In the genomic region with DNA sequence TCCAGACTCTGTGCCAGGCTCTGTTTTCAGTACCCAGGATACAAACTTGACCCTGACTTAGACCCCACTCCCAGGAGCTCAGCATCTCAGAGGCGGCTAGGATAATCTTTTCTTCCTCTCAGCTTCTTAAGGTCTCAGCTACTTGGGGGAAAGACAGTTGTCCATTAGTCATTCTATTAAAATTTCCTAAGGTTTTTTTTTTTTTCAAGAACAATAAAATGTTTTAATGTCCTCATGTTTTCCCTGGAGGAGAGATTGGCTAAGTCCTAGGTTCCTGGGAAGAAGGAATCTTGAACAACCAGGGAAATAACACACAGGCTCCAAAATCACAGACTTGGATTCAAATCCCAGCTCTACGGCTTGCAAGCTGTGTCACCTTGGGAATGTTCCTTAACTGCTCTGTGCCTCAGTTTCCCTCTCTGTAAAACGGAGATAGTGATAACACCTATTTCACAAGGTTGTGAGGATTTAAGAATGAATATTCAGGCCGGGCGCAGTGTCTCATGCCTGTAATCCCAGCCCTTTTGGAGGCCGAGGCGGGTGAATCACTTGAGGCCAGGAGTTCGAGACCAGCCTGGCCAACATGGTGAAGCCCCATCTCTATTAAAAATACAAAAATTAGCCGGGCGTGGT, we compare ENCODE assay signal across 18 cellular contexts. TPM values are rescaled to one million over a fixed set of nuclear protein-coding genes. Genes with fewer than 3 reads are reported as not detected.
DNase-seq lines count a peak whose midpoint lies in the region; ATAC-seq and TF ChIP-seq lines count a peak whose summit lies in the region.
"Had no signal": no experiment of that assay in that cellular context is flagged by ENCODE, and none has a peak within 500 bp of the region (broad histone marks: within the 10 kb centered on the region; RNA-seq: fewer than 3 reads in every experiment).

No MANE protein-coding gene starts in this region.

- TF ChIP-seq EP300 in SK-N-SH (IDR thresholded peaks at IDR 0.05; ENCODE audit: borderline replicate concordance in 1 of 2, low read depth in 1 of 2, low read length in 1 of 2), result no peak

- H3F3A ChIP-seq in SK-N-SH (replicated peaks; ENCODE audit: insufficient read depth), result peaks cover 3% of the 10 kb centered on the region

- H3K79me2 ChIP-seq in OCI-LY3 (ENCODE audit: low read length), result no peaks in the 10 kb centered on the region
- no peaks in the 10 kb centered on the region for H3K79me2 ChIP-seq in SK-N-SH (ENCODE audit: insufficient read depth)

- H3K27me3 Mint-ChIP-seq in effector memory CD8-positive, alpha-beta T cell, result peaks cover 44 to 67% of the 10 kb centered on the region in 2 donors

- no peak for ATAC-seq in sciatic nerve
- ATAC-seq in effector memory CD8-positive, alpha-beta T cell (replicated peaks), result no peak
- ATAC-seq in HG02678 (IDR thresholded peaks at IDR 0.05; ENCODE audit: unreplicated experiment), result no peak

- H3K36me3 ChIP-seq in OCI-LY3 (replicated peaks; ENCODE audit: low read depth, low read length) (no peaks in the 10 kb centered on the region), tibial artery (peaks cover 0 to 7% (median 0%) of the 10 kb centered on the region in 3 donors), SK-N-SH (replicated peaks in 1 of 2; ENCODE audit: control insufficient read depth in 1 of 2, insufficient read depth in 2 of 2, low read length in 1 of 2) (no peaks in the 10 kb centered on the region)

- H3K9me3 Mint-ChIP-seq in effector memory CD8-positive, alpha-beta T cell, result no peaks in the 10 kb centered on the region
- H3K9me3 Mint-ChIP-seq: activated CD4-positive, alpha-beta T cell treated with anti-CD3 and anti-CD28 coated beads, Interleukin-2, amount 10 ng/mL, durations not matched to agents 7 days and 5 days; activated naive CD4-positive, alpha-beta T cell treated with anti-CD3 and anti-CD28 coated beads for 36 hours had no signal

- 80% methylated on average over 10 of the region's 10 CpGs for WGBS in SK-N-SH (ENCODE audit: low lambda C conversion rate)

- CTCF ChIA-PET in SK-N-SH (lab: Yijun Ruan, JAX), result interaction anchor here (0.6 to 24.3 kb wide), 11 partner anchors 8 to 174 kb away, joined by 3 to 1333 read pairs (median 4); a partner anchor contains a TSS

- H3K4me1 ChIP-seq in OCI-LY3 (ENCODE audit: low read length), result peaks cover 21% of the 10 kb centered on the region
- peaks cover 0 to 7% (median 0%) of the 10 kb centered on the region in 4 donors for H3K4me1 ChIP-seq in tibial artery
- H3K4me1 ChIP-seq in SK-N-SH (ENCODE audit: control insufficient read depth in 1 of 2, insufficient read depth in 2 of 2, low read depth in 1 of 2, low read length in 1 of 2), result peaks cover 0 to 12% of the 10 kb centered on the region in 2 experiments; a peak in 1 of 4 replicates
- H3K4me1 ChIP-seq: testis had no signal

- POLR2A ChIA-PET in SK-N-SH (lab: Yijun Ruan, JAX), result no interaction called here

- H3K9me2 ChIP-seq in SK-N-SH, result no peaks in the 10 kb centered on the region

- H3K27me3 ChIP-seq in OCI-LY3 (ENCODE audit: low read depth, low read length) (peaks cover 19% of the 10 kb centered on the region), tibial artery (no peaks in the 10 kb centered on the region), SK-N-SH (ENCODE audit: insufficient read depth) (no peaks in the 10 kb centered on the region)
- H3K27me3 ChIP-seq: testis had no signal

- no peak overlapping the region for H3K27ac ChIP-seq in OCI-LY3 (ENCODE audit: low read length)
- H3K27ac ChIP-seq in tibial artery, result no peak overlapping the region
- H3K27ac ChIP-seq in SK-N-SH (ENCODE audit: low read depth in 2 of 2, low read length in 1 of 2), result no peak overlapping the region
- H3K27ac ChIP-seq: spleen, testis had no signal

- no peaks in the 10 kb centered on the region for H3K36me3 Mint-ChIP-seq in effector memory CD8-positive, alpha-beta T cell (ENCODE audit: insufficient read depth)

- no peaks in the 10 kb centered on the region for H3K9me3 ChIP-seq in OCI-LY3 (ENCODE audit: insufficient read depth, low read length)
- no peaks in the 10 kb centered on the region for H3K9me3 ChIP-seq in tibial artery
- no peaks in the 10 kb centered on the region for H3K9me3 ChIP-seq in SK-N-SH
- H3K9me3 ChIP-seq: spleen, testis had no signal

- no peaks in the 10 kb centered on the region for H4K20me1 ChIP-seq in OCI-LY3 (ENCODE audit: insufficient read depth, low read length)
- no peaks in the 10 kb centered on the region for H4K20me1 ChIP-seq in SK-N-SH (ENCODE audit: insufficient read depth)

- H3K27ac Mint-ChIP-seq in effector memory CD8-positive, alpha-beta T cell, result no peak overlapping the region
- H3K27ac Mint-ChIP-seq: activated CD4-positive, alpha-beta T cell treated with anti-CD3 and anti-CD28 coated beads, Interleukin-2, amount 10 ng/mL, durations not matched to agents 7 days and 5 days; activated naive CD4-positive, alpha-beta T cell treated with anti-CD3 and anti-CD28 coated beads for 36 hours; nephron progenitor cell had no signal

- H3K4me2 ChIP-seq in OCI-LY3 (ENCODE audit: low read length), result peak overlapping the region; percentile 86
- no peak overlapping the region for H3K4me2 ChIP-seq in SK-N-SH

- H2AFZ ChIP-seq in OCI-LY3 (ENCODE audit: low read depth, low read length) (peak overlapping the region; percentile 70), SK-N-SH (ENCODE audit: low read depth) (no peak overlapping the region)

- H3K4me3 Mint-ChIP-seq in effector memory CD8-positive, alpha-beta T cell, result no peak overlapping the region
- H3K4me3 Mint-ChIP-seq: activated CD4-positive, alpha-beta T cell treated with anti-CD3 and anti-CD28 coated beads, Interleukin-2, amount 10 ng/mL, durations not matched to agents 7 days and 5 days; activated naive CD4-positive, alpha-beta T cell treated with anti-CD3 and anti-CD28 coated beads for 36 hours; nephron progenitor cell had no signal

- peaks cover 0 to 6% of the 10 kb centered on the region in 2 donors for H3K4me1 Mint-ChIP-seq in effector memory CD8-positive, alpha-beta T cell (ENCODE audit: low read depth in 2 of 2)

- H3K9ac ChIP-seq in OCI-LY3 (ENCODE audit: low read length) (peak overlapping the region; percentile 26; the same call in 1 of the 2 replicates), SK-N-SH (no peak overlapping the region)

- TF ChIP-seq RAD21 in SK-N-SH (IDR thresholded peaks at IDR 0.05; ENCODE audit: low read length), result no peak

- H3K4me3 ChIP-seq in OCI-LY3 (ENCODE audit: low read length) (peak overlapping the region; percentile 56), fibroblast of mammary gland (ENCODE audit: control insufficient read depth, low read depth, low read length) (no peak overlapping the region), tibial artery (no peak overlapping the region), SK-N-SH (ENCODE audit: low read depth in 2 of 2, low read length in 1 of 2) (no peak overlapping the region)
- H3K4me3 ChIP-seq: spleen, testis had no signal

- peak; percentile 77 for DNase-seq in EH (ENCODE audit: low read depth)
- DNase-seq in fibroblast of mammary gland (ENCODE audit: low read depth), result peak; percentile 38
- DNase-seq in sciatic nerve (ENCODE audit: low spot score), result peak; percentile 17
- DNase-seq in tibial artery, result no peak
- DNase-seq in effector memory CD8-positive, alpha-beta T cell, result no peak
- no peak for DNase-seq in SK-N-SH
- DNase-seq: activated CD4-positive, alpha-beta T cell treated with anti-CD3 and anti-CD28 coated beads, Interleukin-2, amount 10 ng/mL, durations not matched to agents 7 days and 5 days; activated naive CD4-positive, alpha-beta T cell treated with anti-CD3 and anti-CD28 coated beads for 36 hours; DMS79; NCI-H146; NCI-H2171; nephron progenitor cell; OCI-M1; spleen; testis had no signal

- TF ChIP-seq CTCF in OCI-LY3 (IDR thresholded peaks at IDR 0.05; ENCODE audit: low read depth, low read length) (no peak), fibroblast of mammary gland (conservative IDR thresholded peaks at IDR 0.05; ENCODE audit: control insufficient read depth, insufficient read depth, low read depth, low read length) (no peak), tibial artery (IDR thresholded peaks at IDR 0.05) (no peak), SK-N-SH (IDR thresholded peaks at IDR 0.05) (no peak)

- intact Hi-C loops in sciatic nerve (cut with DNase I), result no loop called here
- intact Hi-C loops in tibial artery (cut with DNase I; ENCODE audit: low total_unique reads), result no loop called here

TF ChIP-seq in SK-N-SH, 30 proteins besides CTCF, POLR2A, EP300 and RAD21 (continues in another document):
- TF ChIP-seq MXI1 (IDR thresholded peaks at IDR 0.05; ENCODE audit: low read depth, low read length) (no peak), SIN3A (IDR thresholded peaks at IDR 0.05; ENCODE audit: borderline replicate concordance, low read depth, low read length) (no peak), POLR2AphosphoS5 (IDR thresholded peaks at IDR 0.05; ENCODE audit: low read depth, low read length) (no peak), TAF1 (IDR thresholded peaks at IDR 0.05; ENCODE audit: borderline replicate concordance, low read depth, low read length) (no peak)
- TF ChIP-seq, protein P1, sequence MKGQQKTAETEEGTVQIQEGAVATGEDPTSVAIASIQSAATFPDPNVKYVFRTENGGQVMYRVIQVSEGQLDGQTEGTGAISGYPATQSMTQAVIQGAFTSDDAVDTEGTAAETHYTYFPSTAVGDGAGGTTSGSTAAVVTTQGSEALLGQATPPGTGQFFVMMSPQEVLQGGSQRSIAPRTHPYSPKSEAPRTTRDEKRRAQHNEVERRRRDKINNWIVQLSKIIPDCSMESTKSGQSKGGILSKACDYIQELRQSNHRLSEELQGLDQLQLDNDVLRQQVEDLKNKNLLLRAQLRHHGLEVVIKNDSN (IDR thresholded peaks at IDR 0.05; ENCODE audit: borderline replicate concordance, low read depth), result no peak
- TF ChIP-seq, protein P2, sequence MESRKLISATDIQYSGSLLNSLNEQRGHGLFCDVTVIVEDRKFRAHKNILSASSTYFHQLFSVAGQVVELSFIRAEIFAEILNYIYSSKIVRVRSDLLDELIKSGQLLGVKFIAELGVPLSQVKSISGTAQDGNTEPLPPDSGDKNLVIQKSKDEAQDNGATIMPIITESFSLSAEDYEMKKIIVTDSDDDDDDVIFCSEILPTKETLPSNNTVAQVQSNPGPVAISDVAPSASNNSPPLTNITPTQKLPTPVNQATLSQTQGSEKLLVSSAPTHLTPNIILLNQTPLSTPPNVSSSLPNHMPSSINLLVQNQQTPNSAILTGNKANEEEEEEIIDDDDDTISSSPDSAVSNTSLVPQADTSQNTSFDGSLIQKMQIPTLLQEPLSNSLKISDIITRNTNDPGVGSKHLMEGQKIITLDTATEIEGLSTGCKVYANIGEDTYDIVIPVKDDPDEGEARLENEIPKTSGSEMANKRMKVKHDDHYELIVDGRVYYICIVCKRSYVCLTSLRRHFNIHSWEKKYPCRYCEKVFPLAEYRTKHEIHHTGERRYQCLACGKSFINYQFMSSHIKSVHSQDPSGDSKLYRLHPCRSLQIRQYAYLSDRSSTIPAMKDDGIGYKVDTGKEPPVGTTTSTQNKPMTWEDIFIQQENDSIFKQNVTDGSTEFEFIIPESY (IDR thresholded peaks at IDR 0.05; ENCODE audit: borderline replicate concordance, low read depth), result no peak

RNA-seq across cellular contexts. Expression of a gene that starts 33.0 kb away (rescaled TPM):
- total RNA-seq in sciatic nerve, result 9.4 TPM
- polyA plus RNA-seq in SK-N-SH (2012; rRNA removed), result 2.5 and 3.1 TPM in 2 replicates
- 0.80 and 1.3 TPM in 2 replicates for polyA plus RNA-seq in SK-N-SH (2012; cell fraction: cytosol; rRNA removed)
- polyA plus RNA-seq in SK-N-SH (2012; cell fraction: nucleus; rRNA removed), result 10.6 and 12.1 TPM in 2 replicates
- total RNA-seq: pulmonary artery endothelial cell had no signal

Comparison
In these comparisons a context has a peak if more than half of its experiments do, and no peak if none do; other contexts are left out.
1. DNase-seq: peak in EH (single experiment), fibroblast of mammary gland (single experiment) and sciatic nerve (single experiment); none in tibial artery (0 of 2), effector memory CD8-positive, alpha-beta T cell (0 of 3) and SK-N-SH (single experiment).